18 cellular contexts compared by ENCODE assay signal in genomic region chr1:147837129-147837776, GRCh38.
DNase-seq lines count a peak whose midpoint lies in the region; ATAC-seq, FAIRE-seq and TF ChIP-seq lines count a peak whose summit lies in the region.
"Had no signal": no experiment of that assay in that cellular context is flagged by ENCODE, and none has a peak within 500 bp of the region (broad histone marks: within the 10 kb centered on the region; RNA-seq: fewer than 3 reads in every experiment).

No MANE protein-coding gene starts in this region.

- H3K4me1 Mint-ChIP-seq in WTC11: peaks cover 79% of the 10 kb centered on the region
- H3K4me1 Mint-ChIP-seq: CD8-positive, alpha-beta memory T cell had no signal

- no peak overlapping the region for H3K18ac ChIP-seq in trophoblast cell (ENCODE audit: low read length)

- H3K27ac Mint-ChIP-seq in WTC11: peak overlapping the region; percentile 88
- H3K27ac Mint-ChIP-seq: IgD-negative memory B cell had no signal

- no peak overlapping the region for H3K4me2 ChIP-seq in trophoblast cell (ENCODE audit: low read length)
- H3K4me2 ChIP-seq: A549; BLaER1 treated with 17β-estradiol and CSF1 and Interleukin-3, amounts not matched to agents 10 nM and 100 nM had no signal

- peak; percentile 56 for DNase-seq in H7
- peak; percentile 57 for DNase-seq in WTC11 (ENCODE audit: low spot score)
- DNase-seq in trophoblast cell: peak; percentile 99
- DNase-seq in MG63: no peak
- no peak for DNase-seq in epidermal melanocyte (ENCODE audit: insufficient read length, low spot score)
- no peak for DNase-seq in frontal cortex (ENCODE audit: low spot score in 2 of 2)
- DNase-seq: CD8-positive, alpha-beta memory T cell; DMS 273 treated with DMSO at 0.1 percent for 48 hours; GOT3; Kasumi-1; NCI-H1105; NCI-H1694 treated with DMSO at 0.1 percent for 48 hours; NCI-H226; SIG-M5 had no signal

- H3K9ac ChIP-seq in iPS-18a (ENCODE audit: low read length): no peak overlapping the region
- no peak overlapping the region for H3K9ac ChIP-seq in trophoblast cell (ENCODE audit: low read length)
- H3K9ac ChIP-seq: BLaER1 treated with 17β-estradiol and CSF1 and Interleukin-3, amounts not matched to agents 10 nM and 100 nM had no signal

- H3K4me3 Mint-ChIP-seq in WTC11: peak overlapping the region; percentile 5
- H3K4me3 Mint-ChIP-seq: CD8-positive, alpha-beta memory T cell; IgD-negative memory B cell had no signal

- no peak overlapping the region for H2AFZ ChIP-seq in trophoblast cell (ENCODE audit: insufficient read depth, low read length, poor library complexity)

- H2BK12ac ChIP-seq in trophoblast cell (ENCODE audit: low read length): no peak overlapping the region

- POLR2A ChIA-PET in WTC11 (lab: Charles Lee): interaction anchor here (1.0 kb wide), 2 partner anchors 16 to 426 kb away, joined by 3 to 4 read pairs; no protein-coding TSS in a partner anchor

- H4K12ac ChIP-seq in trophoblast cell (ENCODE audit: low read depth, low read length): no peak overlapping the region

- H3K27me3 Mint-ChIP-seq in WTC11 (ENCODE audit: low read depth): peaks cover 4% of the 10 kb centered on the region

- WGBS in trophoblast cell (ENCODE audit: extremely low coverage, insufficient coverage, insufficient read length): no CpG with 5 or more reads among the region's 9 CpGs

- H3K27me3 ChIP-seq in H7 (ENCODE audit: control insufficient read depth, insufficient read depth, low read length) (no peaks in the 10 kb centered on the region; the same call in 1 of the 2 replicates), iPS-18a (ENCODE audit: control insufficient read depth, insufficient read depth, low read length) (no peaks in the 10 kb centered on the region), trophoblast cell (ENCODE audit: insufficient read depth, low read length) (no peaks in the 10 kb centered on the region), MG63 (no peaks in the 10 kb centered on the region)
- H3K27me3 ChIP-seq: BLaER1 treated with 17β-estradiol and CSF1 and Interleukin-3, amounts not matched to agents 10 nM and 100 nM had no signal

- H2BK120ac ChIP-seq in trophoblast cell (ENCODE audit: insufficient read depth, low read length, poor library complexity): no peak overlapping the region

- H3K9me3 Mint-ChIP-seq in WTC11: peaks cover 13% of the 10 kb centered on the region
- H3K9me3 Mint-ChIP-seq: CD8-positive, alpha-beta memory T cell had no signal

- TF ChIP-seq CTCF in WTC11 (IDR thresholded peaks at IDR 0.05): no peak

- no peaks in the 10 kb centered on the region for H3K79me2 ChIP-seq in trophoblast cell (ENCODE audit: control insufficient read depth, insufficient read depth, low read length, poor library complexity)

- no peak overlapping the region for H3K23ac ChIP-seq in trophoblast cell (ENCODE audit: low read length)

- H3K14ac ChIP-seq in trophoblast cell (ENCODE audit: low read length): no peak overlapping the region

- peaks cover 4% of the 10 kb centered on the region; the same call in 1 of the 2 replicates for H3K36me3 Mint-ChIP-seq in WTC11
- H3K36me3 Mint-ChIP-seq: IgD-negative memory B cell had no signal

- peak; percentile 79 for ATAC-seq in WTC11
- ATAC-seq: A549 had no signal

- no peaks in the 10 kb centered on the region for H3K36me3 ChIP-seq in H7 (replicated peaks; ENCODE audit: control insufficient read depth, insufficient read depth, low read length)
- no peaks in the 10 kb centered on the region for H3K36me3 ChIP-seq in iPS-18a (ENCODE audit: control insufficient read depth, low read depth, low read length)
- no peaks in the 10 kb centered on the region for H3K36me3 ChIP-seq in trophoblast cell (ENCODE audit: control insufficient read depth in 1 of 2, insufficient read depth in 2 of 2, low read length in 2 of 2)
- H3K36me3 ChIP-seq in MG63: no peaks in the 10 kb centered on the region
- H3K36me3 ChIP-seq: BLaER1 treated with 17β-estradiol and CSF1 and Interleukin-3, amounts not matched to agents 10 nM and 100 nM had no signal

- CTCF ChIA-PET in WTC11 (lab: Charles Lee): interaction anchor here (1.7 to 1.9 kb wide), 2 partner anchors 12 to 56 kb away, joined by 5 to 8 read pairs; no protein-coding TSS in a partner anchor

- FAIRE-seq in frontal cortex (lab: Jason Lieb, UNC): no peak
- FAIRE-seq: A549 had no signal

- no peaks in the 10 kb centered on the region for H3K79me1 ChIP-seq in trophoblast cell (ENCODE audit: low read length)

- no peak overlapping the region for H3K4ac ChIP-seq in trophoblast cell (ENCODE audit: low read depth, low read length)

- H3K27ac ChIP-seq in iPS-18a (ENCODE audit: low read length) (no peak overlapping the region), trophoblast cell (ENCODE audit: low read depth, low read length) (no peak overlapping the region)
- H3K27ac ChIP-seq: A549; BLaER1 treated with 17β-estradiol and CSF1 and Interleukin-3, amounts not matched to agents 10 nM and 100 nM had no signal

- no peak overlapping the region for H4K91ac ChIP-seq in trophoblast cell (ENCODE audit: low read depth, low read length)

- peaks cover 55% of the 10 kb centered on the region for H3K4me1 ChIP-seq in iPS-18a (ENCODE audit: control insufficient read depth, low read depth, low read length)
- H3K4me1 ChIP-seq in trophoblast cell (ENCODE audit: control insufficient read depth in 1 of 2, insufficient read depth in 2 of 2, low read length in 2 of 2): peaks cover 15 to 19% of the 10 kb centered on the region in 2 experiments
- H3K4me1 ChIP-seq: A549; BLaER1 treated with 17β-estradiol and CSF1 and Interleukin-3, amounts not matched to agents 10 nM and 100 nM had no signal

- no peak overlapping the region for H4K8ac ChIP-seq in trophoblast cell (ENCODE audit: low read depth, low read length)

- H3K4me3 ChIP-seq in H7 (ENCODE audit: insufficient read depth, low read depth, low read length): no peak overlapping the region
- H3K4me3 ChIP-seq in iPS-18a (ENCODE audit: low read length): peak overlapping the region; percentile 31
- H3K4me3 ChIP-seq in trophoblast cell (ENCODE audit: low read depth, low read length): no peak overlapping the region
- H3K4me3 ChIP-seq in MG63: no peak overlapping the region
- H3K4me3 ChIP-seq: A549; BLaER1 treated with 17β-estradiol and CSF1 and Interleukin-3, amounts not matched to agents 10 nM and 100 nM had no signal

- H2AK5ac ChIP-seq in trophoblast cell (ENCODE audit: low read length): no peak overlapping the region

- H3K9me3 ChIP-seq in iPS-18a (ENCODE audit: control insufficient read depth, low read depth, low read length) (no peaks in the 10 kb centered on the region), trophoblast cell (ENCODE audit: insufficient read depth, low read depth, low read length) (no peaks in the 10 kb centered on the region), MG63 (no peaks in the 10 kb centered on the region)
- H3K9me3 ChIP-seq: A549; BLaER1 treated with 17β-estradiol and CSF1 and Interleukin-3, amounts not matched to agents 10 nM and 100 nM had no signal

- no peak overlapping the region for H2BK5ac ChIP-seq in trophoblast cell (ENCODE audit: low read depth, low read length, poor library complexity)

TF ChIP-seq in WTC11, 78 proteins besides CTCF, POLR2A, EP300 and RAD21 (continues in another document):
- TF ChIP-seq ZNF671 (CRISPR knock-in tag; IDR thresholded peaks at IDR 0.05): no peak
- TF ChIP-seq, protein P1, sequence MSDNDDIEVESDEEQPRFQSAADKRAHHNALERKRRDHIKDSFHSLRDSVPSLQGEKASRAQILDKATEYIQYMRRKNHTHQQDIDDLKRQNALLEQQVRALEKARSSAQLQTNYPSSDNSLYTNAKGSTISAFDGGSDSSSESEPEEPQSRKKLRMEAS (CRISPR knock-in tag; IDR thresholded peaks at IDR 0.05): peak; percentile 70
- peak; percentile 41; the same call in 1 of the 2 replicates for TF ChIP-seq FOXK1 (CRISPR knock-in tag; IDR thresholded peaks at IDR 0.05)
- no peak for TF ChIP-seq CREB1 (CRISPR knock-in tag; IDR thresholded peaks at IDR 0.05)
- no peak for TF ChIP-seq STAT6 (CRISPR knock-in tag; conservative IDR thresholded peaks at IDR 0.05; ENCODE audit: low read depth)
- TF ChIP-seq NFE2L1 (CRISPR knock-in tag; IDR thresholded peaks at IDR 0.05): peak; percentile 48; the same call in 1 of the 2 replicates
- TF ChIP-seq NFATC4 (CRISPR knock-in tag; IDR thresholded peaks at IDR 0.05): no peak
- peak; percentile 37; the same call in 1 of the 2 replicates for TF ChIP-seq SP1 (CRISPR knock-in tag; conservative IDR thresholded peaks at IDR 0.05)
- TF ChIP-seq FOXP1 (CRISPR knock-in tag; IDR thresholded peaks at IDR 0.05; ENCODE audit: borderline replicate concordance): no peak
- 0 out of 2 replicates have a peak, but pooled peaks have one; percentile 42 for TF ChIP-seq ZNF423 (CRISPR knock-in tag; IDR thresholded peaks at IDR 0.05)

Comparison
In these comparisons a context has a peak if more than half of its experiments do, and no peak if none do; other contexts are left out.
1. DNase-seq: peak in H7 (single experiment), WTC11 (single experiment) and trophoblast cell (2 of 2); none in MG63 (single experiment), epidermal melanocyte (single experiment) and frontal cortex (0 of 2).